In genomic region chrX:149598603-149599002, GRCh38 we compare ENCODE assay signal across 14 cellular contexts. TPM values are rescaled to one million over a fixed set of nuclear protein-coding genes. Genes with fewer than 3 reads are reported as not detected.
DNase-seq lines count a peak whose midpoint lies in the region; ATAC-seq, FAIRE-seq and TF ChIP-seq lines count a peak whose summit lies in the region.
"Not testable (repeated sequence)": the region's sequence is repeated elsewhere in the genome, so short reads cannot be mapped to it uniquely, and the experiment has no call there.
"Had no signal": no experiment of that assay in that cellular context is flagged by ENCODE, and none has a peak within 500 bp of the region (broad histone marks: within the 10 kb centered on the region; RNA-seq: fewer than 3 reads in every experiment).

No MANE protein-coding gene starts in this region.

- intact Hi-C loops in PC-3 (cut with micrococcal nuclease); right cardiac atrium (cut with DNase I): not testable (repeated sequence)

- H3K79me2 ChIP-seq in PC-3 (ENCODE audit: low read length); H1 (ENCODE audit: control insufficient read depth in 1 of 2, insufficient read depth in 2 of 2, low read length in 2 of 2): not testable (repeated sequence)

- not testable (repeated sequence) for H3K27ac ChIP-seq in PC-3 (ENCODE audit: low read length); H1 (ENCODE audit: low read depth, low read length); right cardiac atrium (ENCODE audit: low read length)

- WGBS in H1 (ENCODE audit: extremely low coverage in 1 of 2, insufficient coverage in 1 of 2, insufficient read length in 1 of 2, insufficient replicate concordance in 2 of 2, low coverage in 1 of 2, low lambda C conversion rate in 2 of 2, missing lambda C conversion rate in 1 of 2), 2 experiments, result no CpG with 5 or more reads among the region's 11 CpGs
- 22% methylated on average over 3 of the region's 11 CpGs for WGBS in right cardiac atrium

- H4K91ac ChIP-seq in H1 (replicated peaks; ENCODE audit: insufficient read length, low read length), result not testable (repeated sequence)

- BruUV-seq in PC-3 (replicated peaks; lab: Mats Ljungman, UMichigan), result not testable (repeated sequence)

- not testable (repeated sequence) for H2BK20ac ChIP-seq in H1 (ENCODE audit: low read length)

- TF ChIP-seq CTCF in GM12865 (IDR thresholded peaks at IDR 0.05; ENCODE audit: insufficient read depth, low read depth, low read length, missing control alignments) (peak; percentile 1), H1 (IDR thresholded peaks at IDR 0.05; ENCODE audit: control extremely low read depth in 1 of 3, insufficient read depth in 1 of 3, low read depth in 1 of 3, low read length in 3 of 3) (peak in 1 of 3 experiments; percentile 12; a peak in 1 of 4 replicates)
- not testable (repeated sequence) for TF ChIP-seq CTCF in PC-3 (conservative IDR thresholded peaks at IDR 0.05; ENCODE audit: low read depth, low read length)

- H3K36me3 ChIP-seq in PC-3 (ENCODE audit: low read depth, low read length); H1 (ENCODE audit: control insufficient read depth in 2 of 4, insufficient read depth in 4 of 4, low read length in 3 of 4): not testable (repeated sequence)

- not testable (repeated sequence) for H2BK15ac ChIP-seq in H1 (ENCODE audit: low read length)

- not testable (repeated sequence) for H3K4me1 ChIP-seq in PC-3 (ENCODE audit: insufficient read depth, low read length); H1 (replicated peaks in 1 of 4; ENCODE audit: control insufficient read depth in 3 of 4, insufficient read depth in 4 of 4, low read length in 3 of 4); right cardiac atrium (ENCODE audit: control insufficient read depth, insufficient read depth, low read length)

- FAIRE-seq in H1 (lab: Jason Lieb, UNC), result peak; percentile 92

- CTCF ChIA-PET in PC-3 (lab: Charles Lee); H1 (lab: Charles Lee; ENCODE audit: partially characterized antibody): not testable (repeated sequence)

- H3K23me2 ChIP-seq in H1 (ENCODE audit: low read depth, low read length), result not testable (repeated sequence)

- not testable (repeated sequence) for DNase-seq in GM12865 (ENCODE audit: low read depth); PC-3
- DNase-seq in activated CD4-positive, alpha-beta T cell treated with anti-CD3 and anti-CD28 coated beads for 48 hours, result peak; percentile 6
- DNase-seq in H1 (ENCODE audit: low read depth in 1 of 2, low spot score in 2 of 2) (peak in 1 of 2 experiments; percentile 54), right cardiac atrium (peak in 1 of 3 donors; percentile 40)
- peak; percentile 4 for DNase-seq in stimulated activated CD4-positive, alpha-beta T cell treated with anti-CD3 and anti-CD28 coated beads, Interleukin-4, amount 100 ng/mL, for 1 hour

- TF ChIP-seq EP300 in H1 (IDR thresholded peaks at IDR 0.05; ENCODE audit: borderline replicate concordance in 1 of 2, low read depth in 2 of 2, low read length in 2 of 2), result not testable (repeated sequence)

- not testable (repeated sequence) for H4K5ac ChIP-seq in H1 (ENCODE audit: insufficient read length, low read depth, low read length)

- not testable (repeated sequence) for H3K23ac ChIP-seq in H1 (ENCODE audit: insufficient read length)

- not testable (repeated sequence) for H3K9ac ChIP-seq in PC-3 (ENCODE audit: low read length); H1 (replicated peaks in 1 of 4; ENCODE audit: extremely low read depth in 1 of 4, low read depth in 3 of 4, low read length in 3 of 4)

- not testable (repeated sequence) for H3K56ac ChIP-seq in H1 (replicated peaks; ENCODE audit: insufficient read length, low read depth, low read length)

- not testable (repeated sequence) for H2BK12ac ChIP-seq in H1 (ENCODE audit: low read depth, low read length)

- H2BK120ac ChIP-seq in H1 (replicated peaks; ENCODE audit: low read depth, low read length), result not testable (repeated sequence)

- not testable (repeated sequence) for H2AK5ac ChIP-seq in H1 (ENCODE audit: low read depth, low read length)

- TF ChIP-seq RAD21 in H1 (IDR thresholded peaks at IDR 0.05 in 1 of 2, conservative IDR thresholded peaks at IDR 0.05 in 1 of 2; ENCODE audit: low read depth in 2 of 2, low read length in 2 of 2), result not testable (repeated sequence)

- not testable (repeated sequence) for H3K4me3 ChIP-seq in GM12865 (ENCODE audit: low read depth, low read length); PC-3 (ENCODE audit: low read length); H1 (ENCODE audit: extremely low read depth in 1 of 4, insufficient read depth in 2 of 4, low read depth in 3 of 4, low read length in 4 of 4); right cardiac atrium (ENCODE audit: low read length)

- not testable (repeated sequence) for H4K20me1 ChIP-seq in PC-3 (ENCODE audit: low read length); H1 (replicated peaks in 1 of 2; ENCODE audit: control insufficient read depth in 1 of 2, insufficient read depth in 2 of 2, low read length in 2 of 2)

- H3K27me3 ChIP-seq in PC-3 (ENCODE audit: low read length); H1 (replicated peaks in 1 of 4; ENCODE audit: control insufficient read depth in 3 of 4, extremely low read depth in 1 of 4, insufficient read depth in 3 of 4, low read length in 3 of 4); right cardiac atrium (ENCODE audit: control insufficient read depth, insufficient read depth): not testable (repeated sequence)

- not testable (repeated sequence) for TF ChIP-seq POLR2A in H1 (IDR thresholded peaks at IDR 0.05; ENCODE audit: control extremely low read depth in 1 of 2, low read depth in 2 of 2, low read length in 2 of 2)

- H3K9me2 ChIP-seq in PC-3 (replicated peaks; ENCODE audit: low read length), result not testable (repeated sequence)

- not testable (repeated sequence) for H3K4me2 ChIP-seq in PC-3 (ENCODE audit: low read length); H1 (ENCODE audit: insufficient read depth in 1 of 2, low read depth in 2 of 2, low read length in 2 of 2)

- H3F3A ChIP-seq in PC-3 (ENCODE audit: low read length, unreplicated experiment), result not testable (repeated sequence)

- H3K4ac ChIP-seq in H1 (replicated peaks; ENCODE audit: insufficient read length, low read depth, low read length), result not testable (repeated sequence)

- H4K8ac ChIP-seq in H1 (ENCODE audit: extremely low read depth, insufficient read depth, low read length), result not testable (repeated sequence)

- H3K14ac ChIP-seq in H1 (ENCODE audit: insufficient read length), result not testable (repeated sequence)

- POLR2A ChIA-PET in PC-3 (lab: Charles Lee; ENCODE audit: unreplicated experiment); H1 (lab: Charles Lee; ENCODE audit: partially characterized antibody): not testable (repeated sequence)

- H2AFZ ChIP-seq in PC-3 (ENCODE audit: low read length); H1 (ENCODE audit: low read length): not testable (repeated sequence)

- not testable (repeated sequence) for H3K9me3 ChIP-seq in PC-3 (ENCODE audit: low read length); H1 (ENCODE audit: insufficient read depth in 2 of 2, low read depth in 1 of 2, low read length in 1 of 2); right cardiac atrium (ENCODE audit: control insufficient read depth, low read length)

- not testable (repeated sequence) for H3K18ac ChIP-seq in H1 (ENCODE audit: extremely low read depth, low read length)

- not testable (repeated sequence) for H2BK5ac ChIP-seq in H1 (ENCODE audit: low read depth, low read length)

- ATAC-seq in PC-3, result peak; percentile 29; the same call in 1 of the 2 replicates
- peak; percentile 37 to 43 for ATAC-seq in right cardiac atrium

- H3K79me1 ChIP-seq in H1 (ENCODE audit: low read depth, low read length), result not testable (repeated sequence)

RNA-seq across cellular contexts. Expression of gene HSFX2, which starts 3.5 kb away (rescaled TPM):
- not detected in 2 replicates for total RNA-seq in PC-3 (2014; rRNA removed)
- total RNA-seq in H1 (2021; fragmentation: NEBNext Ultra II Directional; extraction: Animal tissue kit (Norgen Biotek cat#: 25700)), result not detected in 2 replicates
- polyA plus RNA-seq in H1 (2011; rRNA removed), result 0.17 and 0.49 TPM in 2 replicates
- 0.06 TPM for polyA plus RNA-seq in H1 (2011; cell fraction: cytosol; rRNA removed)
- 0.54 TPM for polyA plus RNA-seq in H1 (2011; cell fraction: nucleus; rRNA removed)
- 0.33 to 0.41 TPM in 2 of 4 replicates, not detected in the others for polyA plus RNA-seq in H1 (2012, experiment 1 of 2)
- 0.16 TPM for polyA plus RNA-seq in H1 (2012, experiment 2 of 2)
- 0.26 TPM for polyA plus RNA-seq in H1 (2013, experiment 1 of 2)
- 0.39 TPM for polyA plus RNA-seq in H1 (2013, experiment 2 of 2)
- polyA minus RNA-seq in H1 (2011; rRNA and poly(A)+ RNA removed), result 0.22 TPM in 1 of 2 replicates, not detected in the other
- polyA minus RNA-seq in H1 (2011; cell fraction: cytosol; rRNA and poly(A)+ RNA removed), result not detected
- not detected for polyA minus RNA-seq in H1 (2011; cell fraction: nucleus; rRNA and poly(A)+ RNA removed)
- total RNA-seq in right cardiac atrium, result 1 to 10 TPM in 2 of 4 donors, not detected in 2; 1.1 to 1.3 TPM
- polyA plus RNA-seq in right cardiac atrium, result 0.77 TPM
- total RNA-seq: A172, Daoy, H4, SJCRH30 had no signal
- polyA plus RNA-seq: CD8-positive, alpha-beta memory T cell had no signal

RNA-seq across cellular contexts. Expression of gene MAGEA9B, which starts 11.3 kb away (rescaled TPM):
- total RNA-seq in PC-3 (2014; rRNA removed) (not detected in 2 replicates), right cardiac atrium (not detected)
- total RNA-seq in H1 (2021; fragmentation: NEBNext Ultra II Directional; extraction: Animal tissue kit (Norgen Biotek cat#: 25700)), result not detected in 2 replicates
- polyA plus RNA-seq in H1 (2011; rRNA removed) (0.06 and 0.35 TPM in 2 replicates), right cardiac atrium (not detected)
- not detected for polyA plus RNA-seq in H1 (2011; cell fraction: cytosol; rRNA removed)
- polyA plus RNA-seq in H1 (2011; cell fraction: nucleus; rRNA removed), result 0.20 TPM
- polyA plus RNA-seq in H1 (2012, experiment 1 of 2), result not detected in 4 replicates
- polyA plus RNA-seq in H1 (2012, experiment 2 of 2), result not detected
- polyA plus RNA-seq in H1 (2013, experiment 1 of 2), result 0.08 TPM
- not detected for polyA plus RNA-seq in H1 (2013, experiment 2 of 2)
- polyA minus RNA-seq in H1 (2011; rRNA and poly(A)+ RNA removed), result not detected in 2 replicates
- polyA minus RNA-seq in H1 (2011; cell fraction: cytosol; rRNA and poly(A)+ RNA removed), result not detected
- not detected for polyA minus RNA-seq in H1 (2011; cell fraction: nucleus; rRNA and poly(A)+ RNA removed)
- total RNA-seq: A172; Calu3; CD8-positive, alpha-beta memory T cell; H4; MCF 10A; SJCRH30 had no signal
- polyA plus RNA-seq: CD8-positive, alpha-beta memory T cell had no signal

RNA-seq across cellular contexts. Expression of gene TMEM185A, which starts 33.0 kb away (rescaled TPM):
- total RNA-seq in PC-3 (2014; rRNA removed) (13.1 and 14.9 TPM in 2 replicates), right cardiac atrium (10 to 100 TPM; 50.7 to 86.0 (median 62.5) TPM)
- 15.0 and 20.8 TPM in 2 replicates for total RNA-seq in H1 (2021; fragmentation: NEBNext Ultra II Directional; extraction: Animal tissue kit (Norgen Biotek cat#: 25700))
- polyA plus RNA-seq in H1 (2011; rRNA removed) (20.8 and 26.5 TPM in 2 replicates), right cardiac atrium (43.0 TPM)
- 18.3 TPM for polyA plus RNA-seq in H1 (2011; cell fraction: cytosol; rRNA removed)
- polyA plus RNA-seq in H1 (2011; cell fraction: nucleus; rRNA removed), result 17.6 TPM
- 17.0 to 19.0 TPM (median 18.3 TPM) in 4 replicates for polyA plus RNA-seq in H1 (2012, experiment 1 of 2)
- polyA plus RNA-seq in H1 (2012, experiment 2 of 2), result 10.9 TPM
- 20.0 TPM for polyA plus RNA-seq in H1 (2013, experiment 1 of 2)
- polyA plus RNA-seq in H1 (2013, experiment 2 of 2), result 20.8 TPM
- 26.7 and 34.6 TPM in 2 replicates for polyA minus RNA-seq in H1 (2011; rRNA and poly(A)+ RNA removed)
- polyA minus RNA-seq in H1 (2011; cell fraction: cytosol; rRNA and poly(A)+ RNA removed), result 12.8 TPM
- 19.6 TPM for polyA minus RNA-seq in H1 (2011; cell fraction: nucleus; rRNA and poly(A)+ RNA removed)

RNA-seq across cellular contexts. Expression of gene HSFX3, which starts 48.9 kb away (rescaled TPM):
- total RNA-seq in PC-3 (2014; rRNA removed), result not detected in 2 replicates
- total RNA-seq in H1 (2021; fragmentation: NEBNext Ultra II Directional; extraction: Animal tissue kit (Norgen Biotek cat#: 25700)), result not detected in 2 replicates
- polyA plus RNA-seq in H1 (2011; rRNA removed), result not detected in 2 replicates
- not detected for polyA plus RNA-seq in H1 (2011; cell fraction: cytosol; rRNA removed)
- not detected for polyA plus RNA-seq in H1 (2011; cell fraction: nucleus; rRNA removed)
- polyA plus RNA-seq in H1 (2012, experiment 1 of 2), result not detected in 4 replicates
- polyA plus RNA-seq in H1 (2012, experiment 2 of 2), result not detected
- not detected for polyA plus RNA-seq in H1 (2013, experiment 1 of 2)
- not detected for polyA plus RNA-seq in H1 (2013, experiment 2 of 2)
- polyA minus RNA-seq in H1 (2011; rRNA and poly(A)+ RNA removed), result not detected in 2 replicates
- not detected for polyA minus RNA-seq in H1 (2011; cell fraction: cytosol; rRNA and poly(A)+ RNA removed)
- not detected for polyA minus RNA-seq in H1 (2011; cell fraction: nucleus; rRNA and poly(A)+ RNA removed)
- total RNA-seq in right cardiac atrium, result not detected
- polyA plus RNA-seq in right cardiac atrium, result not detected
- total RNA-seq: A172; Calu3; CD8-positive, alpha-beta memory T cell; Daoy; H4; MCF 10A; SJCRH30 had no signal
- polyA plus RNA-seq: CD8-positive, alpha-beta memory T cell; IgD-negative memory B cell had no signal

RNA-seq across cellular contexts. Expression of gene EOLA1, which starts 57.8 kb away (rescaled TPM):
- total RNA-seq in PC-3 (2014; rRNA removed), result 21.7 and 25.9 TPM in 2 replicates
- total RNA-seq in H1 (2021; fragmentation: NEBNext Ultra II Directional; extraction: Animal tissue kit (Norgen Biotek cat#: 25700)), result 7.2 and 7.6 TPM in 2 replicates
- polyA plus RNA-seq in H1 (2011; rRNA removed), result 3.3 and 5.4 TPM in 2 replicates
- 5.1 TPM for polyA plus RNA-seq in H1 (2011; cell fraction: cytosol; rRNA removed)
- polyA plus RNA-seq in H1 (2011; cell fraction: nucleus; rRNA removed), result 5.3 TPM
- 6.4 to 8.1 TPM (median 7.5 TPM) in 4 replicates for polyA plus RNA-seq in H1 (2012, experiment 1 of 2)
- polyA plus RNA-seq in H1 (2012, experiment 2 of 2), result 7.9 TPM
- polyA plus RNA-seq in H1 (2013, experiment 1 of 2), result 3.1 TPM
- polyA plus RNA-seq in H1 (2013, experiment 2 of 2), result 3.1 TPM
- 4.7 and 12.0 TPM in 2 replicates for polyA minus RNA-seq in H1 (2011; rRNA and poly(A)+ RNA removed)
- polyA minus RNA-seq in H1 (2011; cell fraction: cytosol; rRNA and poly(A)+ RNA removed), result 4.6 TPM
- polyA minus RNA-seq in H1 (2011; cell fraction: nucleus; rRNA and poly(A)+ RNA removed), result 6.5 TPM
- 10 to 100 TPM; 23.8 to 29.6 (median 26.8) TPM for total RNA-seq in right cardiac atrium
- polyA plus RNA-seq in right cardiac atrium, result 26.0 TPM
